ENCODE assay signal across 9 cellular contexts in the genomic region with DNA sequence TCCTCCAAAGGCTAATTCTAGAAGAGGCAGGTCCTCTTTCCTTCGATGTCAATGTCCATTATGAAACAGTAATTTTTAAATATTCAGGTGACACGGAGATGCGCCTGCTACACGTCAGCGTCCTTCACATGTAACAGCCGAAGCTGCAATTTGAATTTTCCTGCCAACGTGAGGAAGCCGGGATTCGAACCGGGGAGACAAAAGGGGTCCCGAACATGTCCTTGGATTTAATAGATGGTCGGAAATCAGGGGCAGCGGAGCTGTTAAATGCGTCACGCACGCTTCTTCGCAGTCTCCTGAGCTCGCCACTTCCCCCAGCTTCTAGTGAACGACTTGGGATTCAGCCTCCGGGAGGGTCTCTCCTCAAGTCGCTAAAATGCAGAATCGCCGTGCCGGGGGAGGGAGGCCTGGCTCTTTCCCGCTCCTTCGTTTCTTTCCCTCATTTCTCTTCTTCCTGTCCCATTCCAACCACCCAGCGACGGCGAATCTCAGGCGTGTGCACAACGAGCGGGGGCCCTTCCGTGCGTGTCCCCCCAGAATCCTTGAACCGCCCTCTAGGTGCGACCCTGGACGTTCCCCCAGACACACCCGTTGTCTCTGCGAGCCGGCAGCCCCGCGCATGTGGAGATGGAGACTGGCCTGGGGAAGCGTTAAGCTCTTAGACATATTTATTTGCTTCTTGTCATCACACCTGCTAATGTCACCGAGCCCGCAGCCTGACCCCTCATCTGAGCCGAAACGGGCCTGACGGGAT. TPM values are rescaled to one million over a fixed set of nuclear protein-coding genes. Genes with fewer than 3 reads are reported as not detected.
DNase-seq lines count a peak whose midpoint lies in the region; ATAC-seq and TF ChIP-seq lines count a peak whose summit lies in the region.
"Had no signal": no experiment of that assay in that cellular context is flagged by ENCODE, and none has a peak within 500 bp of the region (broad histone marks: within the 10 kb centered on the region; RNA-seq: fewer than 3 reads in every experiment).

No MANE protein-coding gene starts in this region.

- CTCF ChIA-PET in SK-N-SH (lab: Yijun Ruan, JAX) (interaction anchor here (2.8 to 4.6 kb wide), 4 partner anchors 12 to 745 kb away, joined by 12 to 60 read pairs (median 23); no protein-coding TSS in a partner anchor), PC-9 (lab: Charles Lee) (no interaction called here)

- no peak for TF ChIP-seq CTCF in SK-N-SH (IDR thresholded peaks at IDR 0.05)
- TF ChIP-seq CTCF in PC-9 (conservative IDR thresholded peaks at IDR 0.05), result no peak
- no peak for TF ChIP-seq CTCF in esophagus muscularis mucosa (IDR thresholded peaks at IDR 0.05)

- TF ChIP-seq POLR2A in esophagus muscularis mucosa (IDR thresholded peaks at IDR 0.05; ENCODE audit: low read depth), result no peak

- peak overlapping the region; percentile 60 to 70; a peak in 3 of 4 replicates for H3K4me3 ChIP-seq in SK-N-SH (ENCODE audit: low read depth in 2 of 2, low read length in 1 of 2)
- peak overlapping the region; percentile 67; the same call in 1 of the 2 replicates for H3K4me3 ChIP-seq in PC-9
- H3K4me3 ChIP-seq in esophagus muscularis mucosa, result peak overlapping the region; percentile 67 to 88 (median 76)
- H3K4me3 ChIP-seq in skeletal muscle satellite cell (ENCODE audit: low read length), result no peak overlapping the region
- H3K4me3 ChIP-seq in MG63, result no peak overlapping the region

- intact Hi-C loops in PC-9 (cut with micrococcal nuclease; ENCODE audit: unreplicated experiment), result loop anchor here (2.0 to 10.0 kb wide), 3 partner anchors 159 to 416 kb away; no protein-coding TSS in a partner anchor
- intact Hi-C loops in esophagus muscularis mucosa (cut with DNase I), result loop anchor here (5.0 kb wide), 1 partner anchor 1084 kb away; no protein-coding TSS in a partner anchor

- H3K27ac ChIP-seq in SK-N-SH (ENCODE audit: low read depth in 2 of 2, low read length in 1 of 2) (no peak overlapping the region), PC-9 (no peak overlapping the region), esophagus muscularis mucosa (replicated peaks in 1 of 4) (peak overlapping the region; percentile 90 to 98 (median 96))
- H3K27ac ChIP-seq: C4-2B had no signal

- H4K20me1 ChIP-seq in SK-N-SH (ENCODE audit: insufficient read depth) (peaks cover 16% of the 10 kb centered on the region; the same call in 1 of the 2 replicates), PC-9 (ENCODE audit: insufficient read depth) (no peaks in the 10 kb centered on the region)

- peaks cover 0 to 2% of the 10 kb centered on the region in 2 experiments for H3K36me3 ChIP-seq in SK-N-SH (replicated peaks in 1 of 2; ENCODE audit: control insufficient read depth in 1 of 2, insufficient read depth in 2 of 2, low read length in 1 of 2)
- H3K36me3 ChIP-seq in PC-9 (ENCODE audit: low read depth), result no peaks in the 10 kb centered on the region
- H3K36me3 ChIP-seq in esophagus muscularis mucosa, result no peaks in the 10 kb centered on the region
- no peaks in the 10 kb centered on the region for H3K36me3 ChIP-seq in skeletal muscle satellite cell (ENCODE audit: insufficient read depth, low read length)
- peaks cover 2% of the 10 kb centered on the region for H3K36me3 ChIP-seq in MG63

- no peak for TF ChIP-seq EP300 in SK-N-SH (IDR thresholded peaks at IDR 0.05; ENCODE audit: borderline replicate concordance in 1 of 2, low read depth in 1 of 2, low read length in 1 of 2)
- no peak for TF ChIP-seq EP300 in esophagus muscularis mucosa (IDR thresholded peaks at IDR 0.05)

- H2AFZ ChIP-seq in SK-N-SH (ENCODE audit: low read depth) (peak overlapping the region; percentile 87; the same call in 1 of the 2 replicates), PC-9 (no peak overlapping the region)

- 75% methylated on average over 48 of the region's 48 CpGs for WGBS in SK-N-SH (ENCODE audit: low lambda C conversion rate)
- 35% methylated on average over 44 of the region's 48 CpGs for WGBS in esophagus muscularis mucosa

- TF ChIP-seq RAD21 in SK-N-SH (IDR thresholded peaks at IDR 0.05; ENCODE audit: low read length), result no peak

- BruUV-seq in PC-9 (replicated peaks; lab: Mats Ljungman, UMichigan), result no TSS peak

- DNase-seq in SK-N-SH (no peak), PC-9 (no peak), esophagus muscularis mucosa (ENCODE audit: extremely low spot score) (no peak), MG63 (no peak)

- H3K79me2 ChIP-seq in SK-N-SH (ENCODE audit: insufficient read depth) (peaks cover 27% of the 10 kb centered on the region), PC-9 (ENCODE audit: low read depth) (peaks cover 23% of the 10 kb centered on the region)

- no peaks in the 10 kb centered on the region for H3K27me3 ChIP-seq in SK-N-SH (ENCODE audit: insufficient read depth)
- H3K27me3 ChIP-seq in PC-9 (ENCODE audit: insufficient read depth, low read depth), result no peaks in the 10 kb centered on the region
- H3K27me3 ChIP-seq in esophagus muscularis mucosa, result peaks cover 11 to 84% (median 42%) of the 10 kb centered on the region in 4 donors
- peaks cover 58% of the 10 kb centered on the region for H3K27me3 ChIP-seq in skeletal muscle satellite cell (ENCODE audit: control insufficient read depth, insufficient read depth, low read length)
- H3K27me3 ChIP-seq in MG63, result no peaks in the 10 kb centered on the region

- POLR2A ChIA-PET in SK-N-SH (lab: Yijun Ruan, JAX) (no interaction called here), PC-9 (lab: Charles Lee; ENCODE audit: unreplicated experiment) (interaction anchor here (0.5 to 0.9 kb wide), 2 partner anchors 189 to 213 kb away, joined by 3 to 5 read pairs; no protein-coding TSS in a partner anchor)

- H3F3A ChIP-seq in SK-N-SH (replicated peaks; ENCODE audit: insufficient read depth), result peaks cover 11% of the 10 kb centered on the region
- no peaks in the 10 kb centered on the region for H3F3A ChIP-seq in PC-9 (ENCODE audit: insufficient read depth, low read depth)

- no peaks in the 10 kb centered on the region for H3K9me3 ChIP-seq in SK-N-SH
- no peaks in the 10 kb centered on the region for H3K9me3 ChIP-seq in PC-9 (ENCODE audit: insufficient read depth, low read depth)
- H3K9me3 ChIP-seq in esophagus muscularis mucosa, result no peaks in the 10 kb centered on the region
- no peaks in the 10 kb centered on the region for H3K9me3 ChIP-seq in skeletal muscle satellite cell (replicated peaks; ENCODE audit: low read length)
- H3K9me3 ChIP-seq in MG63, result no peaks in the 10 kb centered on the region

- peaks cover 0 to 8% of the 10 kb centered on the region in 2 experiments; a peak in 1 of 4 replicates for H3K4me1 ChIP-seq in SK-N-SH (ENCODE audit: control insufficient read depth in 1 of 2, insufficient read depth in 2 of 2, low read depth in 1 of 2, low read length in 1 of 2)
- no peaks in the 10 kb centered on the region; the same call in 1 of the 2 replicates for H3K4me1 ChIP-seq in PC-9 (replicated peaks; ENCODE audit: insufficient read depth)
- H3K4me1 ChIP-seq in esophagus muscularis mucosa, result peaks cover 23 to 71% (median 61%) of the 10 kb centered on the region in 4 donors
- H3K4me1 ChIP-seq in skeletal muscle satellite cell (ENCODE audit: control insufficient read depth, insufficient read depth, low read length), result peaks cover 42% of the 10 kb centered on the region

- peak overlapping the region; percentile 94; the same call in 1 of the 2 replicates for H3K4me2 ChIP-seq in SK-N-SH
- H3K4me2 ChIP-seq in PC-9, result peak overlapping the region; percentile 80
- H3K4me2 ChIP-seq in skeletal muscle satellite cell (ENCODE audit: low read length), result peak overlapping the region; percentile 99

- H3K9ac ChIP-seq in SK-N-SH, result no peak overlapping the region
- H3K9ac ChIP-seq in skeletal muscle satellite cell (ENCODE audit: low read depth, low read length), result no peak overlapping the region

- no peak for ATAC-seq in SK-N-SH treated with all-trans-retinoic acid at 6 μM for 48 hours
- ATAC-seq in GM18867 (IDR thresholded peaks at IDR 0.05; ENCODE audit: unreplicated experiment), result no peak
- no peak for ATAC-seq in HG03378 (IDR thresholded peaks at IDR 0.05; ENCODE audit: unreplicated experiment)

- H3K9me2 ChIP-seq in SK-N-SH, result no peaks in the 10 kb centered on the region
- no peaks in the 10 kb centered on the region for H3K9me2 ChIP-seq in PC-9 (ENCODE audit: insufficient read depth)

TF ChIP-seq in SK-N-SH, 30 proteins besides CTCF, POLR2A, EP300 and RAD21 (continues in another document):
- no peak for TF ChIP-seq TAF1 (IDR thresholded peaks at IDR 0.05; ENCODE audit: borderline replicate concordance, low read depth, low read length)
- TF ChIP-seq ELF1 (IDR thresholded peaks at IDR 0.05), result no peak
- TF ChIP-seq MEF2A (IDR thresholded peaks at IDR 0.05; ENCODE audit: borderline replicate concordance, low read depth), result no peak
- TF ChIP-seq, protein P1, sequence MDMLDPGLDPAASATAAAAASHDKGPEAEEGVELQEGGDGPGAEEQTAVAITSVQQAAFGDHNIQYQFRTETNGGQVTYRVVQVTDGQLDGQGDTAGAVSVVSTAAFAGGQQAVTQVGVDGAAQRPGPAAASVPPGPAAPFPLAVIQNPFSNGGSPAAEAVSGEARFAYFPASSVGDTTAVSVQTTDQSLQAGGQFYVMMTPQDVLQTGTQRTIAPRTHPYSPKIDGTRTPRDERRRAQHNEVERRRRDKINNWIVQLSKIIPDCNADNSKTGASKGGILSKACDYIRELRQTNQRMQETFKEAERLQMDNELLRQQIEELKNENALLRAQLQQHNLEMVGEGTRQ (IDR thresholded peaks at IDR 0.05; ENCODE audit: borderline replicate concordance, low read depth, low read length), result no peak

TF ChIP-seq in SK-N-SH treated with all-trans-retinoic acid at 6 μM for 48 hours, 23 proteins besides CTCF, POLR2A, EP300 and RAD21:
- no peak for TF ChIP-seq ZNF8 (CRISPR knock-in tag; IDR thresholded peaks at IDR 0.05)
- no peak for TF ChIP-seq OSR1 (CRISPR knock-in tag; IDR thresholded peaks at IDR 0.05)
- TF ChIP-seq TCF4 (CRISPR knock-in tag; IDR thresholded peaks at IDR 0.05; ENCODE audit: borderline replicate concordance), result no peak
- no peak for TF ChIP-seq ZC3H10 (CRISPR knock-in tag; IDR thresholded peaks at IDR 0.05)
- no peak for TF ChIP-seq RARB (CRISPR knock-in tag; IDR thresholded peaks at IDR 0.05)
- TF ChIP-seq SNAI2 (CRISPR knock-in tag; IDR thresholded peaks at IDR 0.05), result no peak
- no peak for TF ChIP-seq TOX (CRISPR knock-in tag; IDR thresholded peaks at IDR 0.05; ENCODE audit: borderline replicate concordance)
- no peak for TF ChIP-seq ZFP30 (CRISPR knock-in tag; IDR thresholded peaks at IDR 0.05)

RNA-seq across cellular contexts. Expression of gene FOXC1, which starts 1.3 kb away (rescaled TPM):
- 3.6 and 4.3 TPM in 2 replicates for polyA plus RNA-seq in SK-N-SH (2012; rRNA removed)
- polyA plus RNA-seq in SK-N-SH (2012; cell fraction: cytosol; rRNA removed), result 4.3 TPM in 2 replicates
- 5.0 and 5.6 TPM in 2 replicates for polyA plus RNA-seq in SK-N-SH (2012; cell fraction: nucleus; rRNA removed)
- 16.2 and 18.6 TPM in 2 replicates for total RNA-seq in PC-9 (2021)
- 10 to 100 TPM in 3 of 4 donors, 1 to 10 TPM in 1; 8.7 to 19.7 (median 16.8) TPM for total RNA-seq in esophagus muscularis mucosa
- total RNA-seq in skeletal muscle satellite cell (2012; rRNA removed), result 3.3 and 6.1 TPM in 2 replicates
- total RNA-seq in MG63 (2014; rRNA removed; shearing (Covaris generic); ENCODE audit: low replicate concordance), result 2.2 and 5.5 TPM in 2 replicates

Comparison
In these comparisons a context has a peak if more than half of its experiments do, and no peak if none do; other contexts are left out.
1. H3K27ac ChIP-seq: peak in esophagus muscularis mucosa (4 of 4); none in SK-N-SH (0 of 2) and PC-9 (single experiment).
2. H3K4me3 ChIP-seq: peak in SK-N-SH (2 of 2), PC-9 (single experiment) and esophagus muscularis mucosa (4 of 4); none in skeletal muscle satellite cell (single experiment) and MG63 (single experiment).
3. Peak in every context shown above with its lines, with median percentiles within 50 percentile points of each other: H3K4me2 ChIP-seq.